ENCODE assay signal across 1 cellular context in the genomic region with DNA sequence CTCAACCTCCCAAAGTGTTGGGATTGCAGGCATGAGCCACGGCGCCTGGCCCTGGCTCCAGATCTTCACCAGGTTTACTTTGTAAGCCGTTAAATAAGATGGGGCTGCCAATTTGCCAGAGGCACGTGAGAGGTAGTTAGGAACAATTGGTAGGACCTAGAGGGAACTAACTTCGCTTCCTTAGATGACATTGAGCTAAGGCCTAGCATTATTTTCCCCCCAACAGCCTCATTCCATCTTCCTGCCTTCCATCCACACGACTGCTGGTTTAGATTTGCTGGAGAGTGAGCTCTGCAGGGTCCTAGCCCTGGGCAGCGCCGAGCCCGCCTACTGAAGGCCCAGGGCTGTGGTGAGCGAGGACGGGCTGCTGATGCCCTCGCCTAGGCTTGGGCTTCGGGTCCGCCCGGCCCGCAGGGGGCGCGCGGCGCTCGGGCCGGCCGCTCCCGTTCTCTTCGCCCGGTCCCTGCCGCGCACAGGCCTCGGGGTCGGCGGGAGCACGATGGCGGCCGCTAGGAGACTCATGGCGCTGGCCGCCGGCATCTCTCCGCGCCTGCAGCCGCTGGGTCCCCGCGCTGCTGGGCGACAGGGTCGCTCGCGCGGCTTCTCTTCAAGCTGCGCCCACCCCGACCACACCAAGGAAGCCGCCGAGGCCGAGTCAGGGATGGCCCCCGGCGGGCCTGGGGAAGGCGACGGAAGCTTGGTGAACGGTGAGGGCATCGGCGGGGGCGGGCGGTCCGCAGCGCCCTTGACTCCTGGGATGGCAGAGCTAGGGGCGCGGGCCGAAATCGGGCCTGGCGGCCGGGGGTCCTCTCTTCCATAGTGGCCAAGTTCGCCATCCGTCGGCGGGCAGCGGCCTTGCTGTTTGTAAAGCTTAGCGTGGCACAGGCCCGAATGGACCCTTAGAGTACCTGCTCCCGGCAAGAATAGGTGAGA.
TF ChIP-seq lines count a peak whose summit lies in the region.

No MANE protein-coding gene starts in this region.

TF ChIP-seq in HCT116, 20 proteins besides CTCF, POLR2A, EP300 and RAD21 (continued from another document):
- TF ChIP-seq, protein P1, sequence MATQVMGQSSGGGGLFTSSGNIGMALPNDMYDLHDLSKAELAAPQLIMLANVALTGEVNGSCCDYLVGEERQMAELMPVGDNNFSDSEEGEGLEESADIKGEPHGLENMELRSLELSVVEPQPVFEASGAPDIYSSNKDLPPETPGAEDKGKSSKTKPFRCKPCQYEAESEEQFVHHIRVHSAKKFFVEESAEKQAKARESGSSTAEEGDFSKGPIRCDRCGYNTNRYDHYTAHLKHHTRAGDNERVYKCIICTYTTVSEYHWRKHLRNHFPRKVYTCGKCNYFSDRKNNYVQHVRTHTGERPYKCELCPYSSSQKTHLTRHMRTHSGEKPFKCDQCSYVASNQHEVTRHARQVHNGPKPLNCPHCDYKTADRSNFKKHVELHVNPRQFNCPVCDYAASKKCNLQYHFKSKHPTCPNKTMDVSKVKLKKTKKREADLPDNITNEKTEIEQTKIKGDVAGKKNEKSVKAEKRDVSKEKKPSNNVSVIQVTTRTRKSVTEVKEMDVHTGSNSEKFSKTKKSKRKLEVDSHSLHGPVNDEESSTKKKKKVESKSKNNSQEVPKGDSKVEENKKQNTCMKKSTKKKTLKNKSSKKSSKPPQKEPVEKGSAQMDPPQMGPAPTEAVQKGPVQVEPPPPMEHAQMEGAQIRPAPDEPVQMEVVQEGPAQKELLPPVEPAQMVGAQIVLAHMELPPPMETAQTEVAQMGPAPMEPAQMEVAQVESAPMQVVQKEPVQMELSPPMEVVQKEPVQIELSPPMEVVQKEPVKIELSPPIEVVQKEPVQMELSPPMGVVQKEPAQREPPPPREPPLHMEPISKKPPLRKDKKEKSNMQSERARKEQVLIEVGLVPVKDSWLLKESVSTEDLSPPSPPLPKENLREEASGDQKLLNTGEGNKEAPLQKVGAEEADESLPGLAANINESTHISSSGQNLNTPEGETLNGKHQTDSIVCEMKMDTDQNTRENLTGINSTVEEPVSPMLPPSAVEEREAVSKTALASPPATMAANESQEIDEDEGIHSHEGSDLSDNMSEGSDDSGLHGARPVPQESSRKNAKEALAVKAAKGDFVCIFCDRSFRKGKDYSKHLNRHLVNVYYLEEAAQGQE (IDR thresholded peaks at IDR 0.05; ENCODE audit: low read depth), result no peak
- TF ChIP-seq ATF3 (IDR thresholded peaks at IDR 0.05) (no peak), CEBPB (IDR thresholded peaks at IDR 0.05; ENCODE audit: low read depth) (no peak), YY1 (IDR thresholded peaks at IDR 0.05; ENCODE audit: extremely low read depth, insufficient replicate concordance, low read depth, low read length) (peak; percentile 95), ZBTB33 (IDR thresholded peaks at IDR 0.05; ENCODE audit: extremely low read depth, insufficient replicate concordance, low read length) (no peak), EZH2 (IDR thresholded peaks at IDR 0.05) (no peak), JUND (IDR thresholded peaks at IDR 0.05) (no peak), TCF7L2 (IDR thresholded peaks at IDR 0.05; ENCODE audit: borderline replicate concordance, extremely low read depth, insufficient read depth, insufficient read length) (peak; percentile 43), SRF (IDR thresholded peaks at IDR 0.05; ENCODE audit: low read depth) (no peak), ELF1 (IDR thresholded peaks at IDR 0.05; ENCODE audit: borderline replicate concordance, low read depth) (no peak)
